8 cellular contexts compared by ENCODE assay signal in the genomic region with DNA sequence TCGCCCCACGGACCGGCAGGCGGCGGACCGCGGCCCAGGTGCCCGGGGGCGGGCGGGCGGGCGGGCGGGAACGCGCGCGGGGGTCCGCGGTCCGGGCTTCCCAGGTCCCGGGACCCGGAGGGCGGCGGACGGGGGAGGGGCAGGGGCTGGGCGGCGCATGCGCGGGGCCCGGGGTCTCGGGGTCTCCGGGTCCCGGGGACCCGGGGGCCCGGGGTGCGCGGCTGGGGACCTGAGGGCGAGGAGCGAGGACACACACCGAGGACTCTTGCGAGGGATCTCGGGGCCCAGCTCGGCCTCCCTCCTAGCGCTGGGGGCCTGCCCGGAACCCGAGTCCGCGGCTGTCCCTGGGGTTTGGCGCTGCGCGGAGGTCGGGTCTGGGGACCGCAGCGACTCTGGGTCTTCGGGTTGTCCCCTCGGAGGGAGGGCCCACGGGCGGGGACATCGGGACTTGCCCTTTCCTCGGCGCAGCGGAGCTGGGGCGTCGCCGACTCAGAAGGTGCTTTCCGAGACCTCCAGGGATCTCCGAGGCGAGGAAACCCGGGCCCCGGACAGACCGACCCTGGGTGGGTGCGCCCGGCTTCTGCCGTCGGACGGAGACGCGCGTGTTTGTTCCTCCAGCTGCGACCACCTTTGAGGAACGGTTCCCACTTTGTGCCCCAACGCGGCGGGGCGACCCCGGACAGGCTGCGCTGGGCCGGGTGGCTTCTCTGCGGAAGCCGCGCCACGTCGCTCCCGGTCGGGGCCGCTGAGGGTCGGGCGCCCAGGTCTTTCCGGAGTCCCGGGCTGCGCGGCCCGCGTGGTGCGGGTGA. TPM values are rescaled to one million over a fixed set of nuclear protein-coding genes. Genes with fewer than 3 reads are reported as not detected.
A peak's percentile ranks its signal among the peaks of the same experiment; 100 is the strongest.
DNase-seq lines count a peak whose midpoint lies in the region; ATAC-seq, FAIRE-seq and TF ChIP-seq lines count a peak whose summit lies in the region.

No MANE protein-coding gene starts in this region.

- no CpG with 5 or more reads among the region's 105 CpGs for WGBS in gastroesophageal sphincter (ENCODE audit: low coverage in 1 of 2), 2 donors
- 0 to 1% methylated on average over 56 to 105 of the region's 105 CpGs for WGBS in pancreas, 2 donors

- no peak for FAIRE-seq in pancreas (lab: Jason Lieb, UNC)

- peaks cover 8 to 28% of the 10 kb centered on the region in 2 experiments for H3K36me3 ChIP-seq in HEK293 (ENCODE audit: control insufficient read depth in 2 of 2, insufficient read depth in 1 of 2, low read length in 2 of 2)
- H3K36me3 ChIP-seq in NT2/D1 (ENCODE audit: insufficient read depth, insufficient read length, low read length), result no peaks in the 10 kb centered on the region
- peaks cover 0 to 19% of the 10 kb centered on the region in 2 donors for H3K36me3 ChIP-seq in gastroesophageal sphincter
- H3K36me3 ChIP-seq in pancreas, result no peaks in the 10 kb centered on the region

- H3K4me1 ChIP-seq in HEK293 (ENCODE audit: control insufficient read depth, insufficient read depth, low read length), result peaks cover 7% of the 10 kb centered on the region
- H3K4me1 ChIP-seq in NT2/D1 (ENCODE audit: insufficient read depth, insufficient read length), result peaks cover 15% of the 10 kb centered on the region
- peaks cover 0 to 48% (median 21%) of the 10 kb centered on the region in 3 donors for H3K4me1 ChIP-seq in gastroesophageal sphincter
- H3K4me1 ChIP-seq in pancreas, result peaks cover 0 to 9% (median 3%) of the 10 kb centered on the region in 3 donors

- no peaks in the 10 kb centered on the region for H3K9me3 ChIP-seq in HEK293 (ENCODE audit: control insufficient read depth, insufficient read depth, low read depth, low read length)
- no peaks in the 10 kb centered on the region for H3K9me3 ChIP-seq in NT2/D1 (ENCODE audit: insufficient read depth, low read length)
- H3K9me3 ChIP-seq in gastroesophageal sphincter, result no peaks in the 10 kb centered on the region
- no peaks in the 10 kb centered on the region for H3K9me3 ChIP-seq in pancreas

- H3K27me3 ChIP-seq in NT2/D1 (ENCODE audit: insufficient read depth, insufficient read length) (peaks cover 48% of the 10 kb centered on the region), gastroesophageal sphincter (no peaks in the 10 kb centered on the region), pancreas (no peaks in the 10 kb centered on the region)

- no peak for TF ChIP-seq EP300 in gastroesophageal sphincter (IDR thresholded peaks at IDR 0.05)

- DNase-seq in GM03348 (ENCODE audit: low spot score), result peak; percentile 48
- no peak for DNase-seq in NT2/D1 (ENCODE audit: low read depth, low spot score)
- DNase-seq in activated T-helper 1 cell treated with anti-CD3 and anti-CD28 coated beads, Interleukin-2, amount 50 U/mL, for 16 hours (ENCODE audit: low read depth in 1 of 2, low spot score in 1 of 2), result peak; percentile 20 to 33
- peak in 5 of 6 donors; percentile 37 to 88 (median 61) for DNase-seq in pancreas
- DNase-seq in ureter (ENCODE audit: low spot score), result peak; percentile 60
- no peak for DNase-seq in DMS79 (lab: John Stamatoyannopoulos, UW)

- intact Hi-C loops in pancreas (cut with DNase I), result no loop called here

- POLR2A ChIA-PET in HEK293 (lab: Yijun Ruan, JAX), result interaction anchor here (1.0 kb wide), 1 partner anchor 117 kb away, joined by 3 read pairs; a partner anchor contains a TSS

- TF ChIP-seq CTCF in HEK293 (tag by site-specific recombination; IDR thresholded peaks at IDR 0.05) (no peak; the same call in 1 of the 2 replicates), gastroesophageal sphincter (IDR thresholded peaks at IDR 0.05) (peak in 1 of 4 experiments; percentile 6), pancreas (IDR thresholded peaks at IDR 0.05) (no peak)

- H3K4me3 ChIP-seq in HEK293 (ENCODE audit: low read depth, low read length) (peak overlapping the region; percentile 72), NT2/D1 (ENCODE audit: insufficient read length, low read depth) (peak overlapping the region; percentile 72), gastroesophageal sphincter (peak overlapping the region; percentile 74 to 97), pancreas (peak overlapping the region; percentile 69 to 93 (median 82))

- H3K27ac ChIP-seq in HEK293 (ENCODE audit: extremely low read depth, low read depth, low read length) (peak overlapping the region; percentile 66; the same call in 1 of the 2 replicates), gastroesophageal sphincter (peak overlapping the region; percentile 15 to 97 (median 85)), pancreas (peak overlapping the region; percentile 69 to 86 (median 82))

- peak in 1 of 2 donors; percentile 13 for TF ChIP-seq POLR2A in gastroesophageal sphincter (IDR thresholded peaks at IDR 0.05)

- H3K9ac ChIP-seq in NT2/D1 (ENCODE audit: insufficient read length, low read depth), result peak overlapping the region; percentile 79

- CTCF ChIA-PET in HEK293 (lab: Yijun Ruan, JAX), result interaction anchor here (1.2 to 1.5 kb wide), 2 partner anchors 34 to 287 kb away, joined by 4 to 5 read pairs; no protein-coding TSS in a partner anchor

- ATAC-seq in gastroesophageal sphincter (peak; percentile 6), pancreas (peak; percentile 14 to 35 (median 20))

TF ChIP-seq in HEK293, 187 proteins besides CTCF, POLR2A, EP300 and RAD21 (continues in another document):
- TF ChIP-seq ZNF530 (tag by site-specific recombination; IDR thresholded peaks at IDR 0.05; ENCODE audit: low read depth) (no peak), ZBTB8A (tag by site-specific recombination; IDR thresholded peaks at IDR 0.05) (peak; percentile 58; the same call in 1 of the 2 replicates), ZBTB48 (tag by site-specific recombination; IDR thresholded peaks at IDR 0.05) (peak; percentile 67; the same call in 1 of the 2 replicates), KLF9 (tag by site-specific recombination; IDR thresholded peaks at IDR 0.05; ENCODE audit: low read depth) (peak; percentile 56), ZEB2 (tag by site-specific recombination; IDR thresholded peaks at IDR 0.05) (peak; percentile 58; the same call in 1 of the 2 replicates), ZNF561 (tag by site-specific recombination; IDR thresholded peaks at IDR 0.05; ENCODE audit: borderline replicate concordance) (0 out of 2 replicates have a peak, but pooled peaks have one; percentile 22), ZXDB (tag by site-specific recombination; IDR thresholded peaks at IDR 0.05) (peak; percentile 45)
- TF ChIP-seq, protein P1, sequence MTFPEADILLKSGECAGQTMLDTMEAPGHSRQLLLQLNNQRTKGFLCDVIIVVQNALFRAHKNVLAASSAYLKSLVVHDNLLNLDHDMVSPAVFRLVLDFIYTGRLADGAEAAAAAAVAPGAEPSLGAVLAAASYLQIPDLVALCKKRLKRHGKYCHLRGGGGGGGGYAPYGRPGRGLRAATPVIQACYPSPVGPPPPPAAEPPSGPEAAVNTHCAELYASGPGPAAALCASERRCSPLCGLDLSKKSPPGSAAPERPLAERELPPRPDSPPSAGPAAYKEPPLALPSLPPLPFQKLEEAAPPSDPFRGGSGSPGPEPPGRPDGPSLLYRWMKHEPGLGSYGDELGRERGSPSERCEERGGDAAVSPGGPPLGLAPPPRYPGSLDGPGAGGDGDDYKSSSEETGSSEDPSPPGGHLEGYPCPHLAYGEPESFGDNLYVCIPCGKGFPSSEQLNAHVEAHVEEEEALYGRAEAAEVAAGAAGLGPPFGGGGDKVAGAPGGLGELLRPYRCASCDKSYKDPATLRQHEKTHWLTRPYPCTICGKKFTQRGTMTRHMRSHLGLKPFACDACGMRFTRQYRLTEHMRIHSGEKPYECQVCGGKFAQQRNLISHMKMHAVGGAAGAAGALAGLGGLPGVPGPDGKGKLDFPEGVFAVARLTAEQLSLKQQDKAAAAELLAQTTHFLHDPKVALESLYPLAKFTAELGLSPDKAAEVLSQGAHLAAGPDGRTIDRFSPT (tag by site-specific recombination; IDR thresholded peaks at IDR 0.05), result peak; percentile 35; the same call in 1 of the 2 replicates
- TF ChIP-seq, protein P2, sequence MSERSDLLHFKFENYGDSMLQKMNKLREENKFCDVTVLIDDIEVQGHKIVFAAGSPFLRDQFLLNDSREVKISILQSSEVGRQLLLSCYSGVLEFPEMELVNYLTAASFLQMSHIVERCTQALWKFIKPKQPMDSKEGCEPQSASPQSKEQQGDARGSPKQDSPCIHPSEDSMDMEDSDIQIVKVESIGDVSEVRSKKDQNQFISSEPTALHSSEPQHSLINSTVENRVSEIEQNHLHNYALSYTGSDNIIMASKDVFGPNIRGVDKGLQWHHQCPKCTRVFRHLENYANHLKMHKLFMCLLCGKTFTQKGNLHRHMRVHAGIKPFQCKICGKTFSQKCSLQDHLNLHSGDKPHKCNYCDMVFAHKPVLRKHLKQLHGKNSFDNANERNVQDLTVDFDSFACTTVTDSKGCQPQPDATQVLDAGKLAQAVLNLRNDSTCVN (tag by site-specific recombination; optimal IDR thresholded peaks at IDR 0.05), result peak; percentile 73
- TF ChIP-seq, protein P3, sequence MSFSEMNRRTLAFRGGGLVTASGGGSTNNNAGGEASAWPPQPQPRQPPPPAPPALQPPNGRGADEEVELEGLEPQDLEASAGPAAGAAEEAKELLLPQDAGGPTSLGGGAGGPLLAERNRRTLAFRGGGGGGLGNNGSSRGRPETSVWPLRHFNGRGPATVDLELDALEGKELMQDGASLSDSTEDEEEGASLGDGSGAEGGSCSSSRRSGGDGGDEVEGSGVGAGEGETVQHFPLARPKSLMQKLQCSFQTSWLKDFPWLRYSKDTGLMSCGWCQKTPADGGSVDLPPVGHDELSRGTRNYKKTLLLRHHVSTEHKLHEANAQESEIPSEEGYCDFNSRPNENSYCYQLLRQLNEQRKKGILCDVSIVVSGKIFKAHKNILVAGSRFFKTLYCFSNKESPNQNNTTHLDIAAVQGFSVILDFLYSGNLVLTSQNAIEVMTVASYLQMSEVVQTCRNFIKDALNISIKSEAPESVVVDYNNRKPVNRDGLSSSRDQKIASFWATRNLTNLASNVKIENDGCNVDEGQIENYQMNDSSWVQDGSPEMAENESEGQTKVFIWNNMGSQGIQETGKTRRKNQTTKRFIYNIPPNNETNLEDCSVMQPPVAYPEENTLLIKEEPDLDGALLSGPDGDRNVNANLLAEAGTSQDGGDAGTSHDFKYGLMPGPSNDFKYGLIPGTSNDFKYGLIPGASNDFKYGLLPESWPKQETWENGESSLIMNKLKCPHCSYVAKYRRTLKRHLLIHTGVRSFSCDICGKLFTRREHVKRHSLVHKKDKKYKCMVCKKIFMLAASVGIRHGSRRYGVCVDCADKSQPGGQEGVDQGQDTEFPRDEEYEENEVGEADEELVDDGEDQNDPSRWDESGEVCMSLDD (tag by site-specific recombination; IDR thresholded peaks at IDR 0.05), result peak; percentile 85

RNA-seq across cellular contexts. Expression of a gene that starts 0.5 kb away (rescaled TPM):
- total RNA-seq in gastroesophageal sphincter (10 to 100 TPM; 19.5 to 28.5 (median 26.9) TPM), pancreas (10 to 100 TPM; 13.8 to 24.5 (median 16.2) TPM), ureter (29.1 TPM)
- 1 to 10 TPM; 4.1 to 6.1 TPM for polyA plus RNA-seq in pancreas

Comparison
In these comparisons a context has a peak if more than half of its experiments do, and no peak if none do; other contexts are left out.
1. DNase-seq: peak in GM03348 (single experiment), activated T-helper 1 cell treated with anti-CD3 and anti-CD28 coated beads, Interleukin-2, amount 50 U/mL, for 16 hours (2 of 2), pancreas (5 of 6) and ureter (single experiment); none in NT2/D1 (single experiment) and DMS79 (single experiment).
2. Peak in every context shown above with its lines, with median percentiles within 50 percentile points of each other: H3K27ac ChIP-seq and H3K4me3 ChIP-seq.